ENCODE assay signal across 8 cellular contexts in genomic region chr12:89350260-89350659, GRCh38. TPM values are rescaled to one million over a fixed set of nuclear protein-coding genes. Genes with fewer than 3 reads are reported as not detected.
DNase-seq lines count a peak whose midpoint lies in the region; ATAC-seq and TF ChIP-seq lines count a peak whose summit lies in the region.

No MANE protein-coding gene starts in this region.

- H3K9me2 ChIP-seq in HCT116 (ENCODE audit: insufficient read depth), result no peaks in the 10 kb centered on the region

- intact Hi-C loops in HCT116 (cut with micrococcal nuclease), result loop anchor here (5.0 kb wide), 3 partner anchors 123 to 418 kb away; partner anchors contain the start of gene POC1B
- intact Hi-C loops in gastrocnemius medialis (cut with DNase I; ENCODE audit: low total_unique reads), result loop anchor here (5.0 kb wide), 3 partner anchors 168 to 1208 kb away; partner anchors contain the start of genes CEP290 and TMTC3

- TF ChIP-seq CTCF in HCT116 (IDR thresholded peaks at IDR 0.05 in 2 of 3, conservative IDR thresholded peaks at IDR 0.05 in 1 of 3; ENCODE audit: borderline replicate concordance in 1 of 3, insufficient read depth in 1 of 3, low read depth in 2 of 3, low read length in 2 of 3) (no peak), WI38 (IDR thresholded peaks at IDR 0.05; ENCODE audit: low read depth, low read length) (no peak), foreskin keratinocyte (conservative IDR thresholded peaks at IDR 0.05) (no peak), gastrocnemius medialis (IDR thresholded peaks at IDR 0.05 in 4 of 5, conservative IDR thresholded peaks at IDR 0.05 in 1 of 5) (no peak)

- RAD21 ChIA-PET in HCT116 (lab: Charles Lee; ENCODE audit: low non-redundant PET in 1 of 2, low total read pairs in 2 of 2, uncharacterized antibody in 2 of 2, unreplicated experiment in 2 of 2), result no interaction called here

- peaks cover 4% of the 10 kb centered on the region; the same call in 1 of the 2 replicates for H4K20me1 ChIP-seq in HCT116 (ENCODE audit: insufficient read depth)

- H2AFZ ChIP-seq in HCT116 (ENCODE audit: low read depth, low read length, poor library complexity, severe bottlenecking), result no peak overlapping the region

- H3K27ac ChIP-seq in HCT116 (ENCODE audit: low read depth, low read length) (peak overlapping the region; percentile 99), foreskin keratinocyte (peak overlapping the region; percentile 35), gastrocnemius medialis (peak overlapping the region; percentile 78 to 85 (median 82))

- H3K9ac ChIP-seq in HCT116 (ENCODE audit: low read length), result peak overlapping the region; percentile 82

- no peaks in the 10 kb centered on the region for H3K9me3 ChIP-seq in HCT116 (ENCODE audit: control insufficient read depth in 1 of 2, insufficient read depth in 1 of 2, low read depth in 1 of 2, low read length in 2 of 2)
- no peaks in the 10 kb centered on the region for H3K9me3 ChIP-seq in gastrocnemius medialis

- H3K79me2 ChIP-seq in HCT116 (ENCODE audit: insufficient read depth, low read length), result peaks cover 43% of the 10 kb centered on the region

- in situ Hi-C loops in gastrocnemius medialis (cut with MboI; ENCODE audit: low sequenced_read_pairs in 4 of 4), result no loop called here

- POLR2A ChIA-PET in HCT116 (lab: Charles Lee), result no interaction called here

- no TSS peak for BruUV-seq in HCT116 (replicated peaks; lab: Mats Ljungman, UMichigan)

- no peak for TF ChIP-seq RAD21 in HCT116 (IDR thresholded peaks at IDR 0.05; ENCODE audit: low read depth)

- peak overlapping the region; percentile 92 for H3K4me2 ChIP-seq in HCT116 (ENCODE audit: low read length)

- H3K36me3 ChIP-seq in HCT116 (ENCODE audit: control insufficient read depth in 1 of 2, insufficient read depth in 2 of 2, low read length in 2 of 2) (peaks cover 23 to 25% of the 10 kb centered on the region in 2 experiments), gastrocnemius medialis (no peaks in the 10 kb centered on the region)

- ATAC-seq in HCT116 (no peak), foreskin keratinocyte (no peak), gastrocnemius medialis (no peak), HG03280 (IDR thresholded peaks at IDR 0.05; ENCODE audit: unreplicated experiment) (no peak), HG02623 (IDR thresholded peaks at IDR 0.05; ENCODE audit: unreplicated experiment) (no peak)

- CTCF ChIA-PET in HCT116 (lab: Charles Lee), result no interaction called here

- H3K27me3 ChIP-seq in HCT116 (ENCODE audit: insufficient read depth, low read length), result no peaks in the 10 kb centered on the region
- H3K27me3 ChIP-seq in foreskin keratinocyte, result no peaks in the 10 kb centered on the region
- peaks cover 49 to 74% (median 67%) of the 10 kb centered on the region in 3 donors for H3K27me3 ChIP-seq in gastrocnemius medialis

- peak overlapping the region; percentile 90 to 94 for H3K4me3 ChIP-seq in HCT116 (replicated peaks in 1 of 2; ENCODE audit: low read depth in 1 of 2, low read length in 2 of 2)
- H3K4me3 ChIP-seq in WI38 (ENCODE audit: low read depth, low read length), result peak overlapping the region; percentile 98
- peak overlapping the region; percentile 71 to 77 (median 74) for H3K4me3 ChIP-seq in gastrocnemius medialis

- no peak for DNase-seq in HCT116 (ENCODE audit: low read depth, low spot score)
- DNase-seq in foreskin keratinocyte, result no peak
- no peak for DNase-seq in gastrocnemius medialis
- DNase-seq in NCI-H2171 treated with DMSO at 0.1 percent for 48 hours (lab: John Stamatoyannopoulos, UW), result no peak
- no peak for DNase-seq in putamen (ENCODE audit: low spot score)

- H3K4me1 ChIP-seq in HCT116 (ENCODE audit: control insufficient read depth in 1 of 2, insufficient read depth in 2 of 2, low read length in 2 of 2) (peaks cover 49 to 73% of the 10 kb centered on the region in 2 experiments), foreskin keratinocyte (peaks cover 25% of the 10 kb centered on the region), gastrocnemius medialis (peaks cover 11 to 32% of the 10 kb centered on the region in 2 donors)

- TF ChIP-seq POLR2A in HCT116 (IDR thresholded peaks at IDR 0.05; ENCODE audit: borderline replicate concordance, extremely low read depth, insufficient read depth, insufficient read length) (no peak), gastrocnemius medialis (IDR thresholded peaks at IDR 0.05) (no peak)

TF ChIP-seq in HCT116, 20 proteins besides CTCF, POLR2A, EP300 and RAD21:
- TF ChIP-seq POLR2AphosphoS5 (IDR thresholded peaks at IDR 0.05; ENCODE audit: low read depth, low read length) (no peak), REST (IDR thresholded peaks at IDR 0.05; ENCODE audit: low read depth) (no peak), JUND (IDR thresholded peaks at IDR 0.05) (no peak), ATF3 (IDR thresholded peaks at IDR 0.05) (no peak), EZH2 (IDR thresholded peaks at IDR 0.05) (no peak), ZNF274 (IDR thresholded peaks at IDR 0.05; ENCODE audit: low read depth, low read length) (no peak), ELF1 (IDR thresholded peaks at IDR 0.05; ENCODE audit: borderline replicate concordance, low read depth) (no peak), MAX (IDR thresholded peaks at IDR 0.05) (no peak), FOSL1 (IDR thresholded peaks at IDR 0.05; ENCODE audit: low read depth) (no peak), EZH2phosphoT487 (IDR thresholded peaks at IDR 0.05; ENCODE audit: borderline replicate concordance) (no peak)
TF ChIP-seq in HCT116: peak in this region for 0.

RNA-seq across cellular contexts. Expression of gene DUSP6, which starts 2.0 kb away (rescaled TPM):
- total RNA-seq in HCT116 (2021; ENCODE audit: unreplicated experiment), result 219 TPM
- polyA plus RNA-seq in HCT116 (2012), result 249 and 297 TPM in 2 replicates
- 163 and 174 TPM in 2 replicates for total RNA-seq in foreskin keratinocyte
- polyA plus RNA-seq in foreskin keratinocyte, result 46.0 and 62.1 TPM in 2 replicates
- 10 to 100 TPM in 3 of 4 donors, 1 to 10 TPM in 1; 4.2 to 23.8 (median 12.1) TPM for total RNA-seq in gastrocnemius medialis

Comparison
In these comparisons a context has a peak if more than half of its experiments do, and no peak if none do; other contexts are left out.
1. H3K27ac ChIP-seq: peak in every context shown above with its lines; median percentile 99 in HCT116; 82 in gastrocnemius medialis; 35 in foreskin keratinocyte.